ENCODE assay signal across 15 cellular contexts in genomic region chr2:26630669-26631360, GRCh38. TPM values are rescaled to one million over a fixed set of nuclear protein-coding genes. Genes with fewer than 3 reads are reported as not detected.
DNase-seq lines count a peak whose midpoint lies in the region; ATAC-seq and TF ChIP-seq lines count a peak whose summit lies in the region.
"Had no signal": no experiment of that assay in that cellular context is flagged by ENCODE, and none has a peak within 500 bp of the region (broad histone marks: within the 10 kb centered on the region; RNA-seq: fewer than 3 reads in every experiment).

No MANE protein-coding gene starts in this region.

- peak overlapping the region; percentile 26 for H2AK5ac ChIP-seq in trophoblast cell (ENCODE audit: low read length)

- no peak overlapping the region for H3K18ac ChIP-seq in trophoblast cell (ENCODE audit: low read length)

- no peak overlapping the region for H4K12ac ChIP-seq in trophoblast cell (ENCODE audit: low read depth, low read length)

- H3K4ac ChIP-seq in trophoblast cell (ENCODE audit: low read depth, low read length) = no peak overlapping the region

- H3K27ac Mint-ChIP-seq in osteocyte (ENCODE audit: unreplicated experiment) = no peak overlapping the region
- no peak overlapping the region for H3K27ac Mint-ChIP-seq in CD8-positive, alpha-beta T cell

- peaks cover 17% of the 10 kb centered on the region for H3K27me3 Mint-ChIP-seq in osteocyte (ENCODE audit: unreplicated experiment)
- peaks cover 8% of the 10 kb centered on the region for H3K27me3 Mint-ChIP-seq in CD8-positive, alpha-beta T cell (ENCODE audit: low read depth)

- no peak overlapping the region for H3K4me3 Mint-ChIP-seq in osteocyte (ENCODE audit: unreplicated experiment)
- H3K4me3 Mint-ChIP-seq in CD8-positive, alpha-beta T cell = no peak overlapping the region

- DNase-seq in Daoy (ENCODE audit: low read depth) = peak; percentile 69
- peak; percentile 87 for DNase-seq in M059J (ENCODE audit: low read depth)
- DNase-seq in fibroblast of pulmonary artery (ENCODE audit: low read depth) = peak; percentile 10
- DNase-seq in trophoblast cell = no peak
- no peak for DNase-seq in osteocyte (ENCODE audit: extremely low spot score, unreplicated experiment)
- DNase-seq in CD8-positive, alpha-beta T cell = no peak
- DNase-seq in NCI-H510A treated with DMSO at 0.1 percent for 48 hours (lab: John Stamatoyannopoulos, UW) = no peak
- DNase-seq: activated CD4-positive, CD25-positive, alpha-beta regulatory T cell treated with anti-CD3 and anti-CD28 coated beads, Interleukin-2, amount 50 U/mL, for 72 hours; NCI-H1092 treated with DMSO at 0.1 percent for 48 hours; NCI-H524 treated with DMSO at 0.1 percent for 48 hours; stimulated activated CD4-positive, alpha-beta T cell treated with anti-CD3 and anti-CD28 coated beads, Interleukin-15, amount 100 ng/mL, for 24 hours had no signal

- H3K4me3 ChIP-seq in fibroblast of pulmonary artery (replicated peaks; ENCODE audit: low read depth, low read length) (no peak overlapping the region), trophoblast cell (ENCODE audit: low read depth, low read length) (no peak overlapping the region)
- no peak overlapping the region for H3K4me3 ChIP-seq in CD8-positive, alpha-beta T cell (ENCODE audit: low read depth, low read length)
- H3K4me3 ChIP-seq: cardiac muscle cell, SK-N-MC had no signal

- no peaks in the 10 kb centered on the region for H3K36me3 Mint-ChIP-seq in osteocyte (ENCODE audit: unreplicated experiment)
- H3K36me3 Mint-ChIP-seq in CD8-positive, alpha-beta T cell = no peaks in the 10 kb centered on the region

- H2BK12ac ChIP-seq in trophoblast cell (ENCODE audit: low read length) = peak overlapping the region; percentile 17

- ATAC-seq in CD8-positive, alpha-beta T cell = no peak
- no peak for ATAC-seq in GM18868 (IDR thresholded peaks at IDR 0.05; ENCODE audit: unreplicated experiment)

- H3K9me3 ChIP-seq in trophoblast cell (ENCODE audit: insufficient read depth, low read depth, low read length) = no peaks in the 10 kb centered on the region
- no peaks in the 10 kb centered on the region for H3K9me3 ChIP-seq in CD8-positive, alpha-beta T cell (ENCODE audit: low read length)

- no peaks in the 10 kb centered on the region for H3K79me2 ChIP-seq in trophoblast cell (ENCODE audit: control insufficient read depth, insufficient read depth, low read length, poor library complexity)

- CTCF ChIA-PET in CD8-positive, alpha-beta T cell (lab: Charles Lee) = no interaction called here

- peaks cover 6% of the 10 kb centered on the region for H3K4me1 Mint-ChIP-seq in osteocyte (ENCODE audit: unreplicated experiment)
- H3K4me1 Mint-ChIP-seq in CD8-positive, alpha-beta T cell (ENCODE audit: low read depth) = no peaks in the 10 kb centered on the region

- H2BK120ac ChIP-seq in trophoblast cell (ENCODE audit: insufficient read depth, low read length, poor library complexity) = peak overlapping the region; percentile 35

- no peak overlapping the region for H2AFZ ChIP-seq in trophoblast cell (ENCODE audit: insufficient read depth, low read length, poor library complexity)

- no peaks in the 10 kb centered on the region for H3K27me3 ChIP-seq in trophoblast cell (ENCODE audit: insufficient read depth, low read length)
- H3K27me3 ChIP-seq in CD8-positive, alpha-beta T cell (ENCODE audit: insufficient read depth, low read length) = no peaks in the 10 kb centered on the region
- H3K27me3 ChIP-seq: cardiac muscle cell had no signal

- no CpG with 5 or more reads among the region's 10 CpGs for WGBS in trophoblast cell (ENCODE audit: extremely low coverage, insufficient coverage, insufficient read length)

- H2BK5ac ChIP-seq in trophoblast cell (ENCODE audit: low read depth, low read length, poor library complexity) = no peak overlapping the region

- peaks cover 3% of the 10 kb centered on the region for H3K79me1 ChIP-seq in trophoblast cell (ENCODE audit: low read length)

- H4K91ac ChIP-seq in trophoblast cell (ENCODE audit: low read depth, low read length) = peak overlapping the region; percentile 6

- no peaks in the 10 kb centered on the region for H3K36me3 ChIP-seq in trophoblast cell (ENCODE audit: control insufficient read depth in 1 of 2, insufficient read depth in 2 of 2, low read length in 2 of 2)
- H3K36me3 ChIP-seq in CD8-positive, alpha-beta T cell (ENCODE audit: insufficient read depth, low read length) = no peaks in the 10 kb centered on the region
- H3K36me3 ChIP-seq: cardiac muscle cell had no signal

- no peak overlapping the region for H3K14ac ChIP-seq in trophoblast cell (ENCODE audit: low read length)

- intact Hi-C loops in CD8-positive, alpha-beta T cell (cut with DNase I, micrococcal nuclease) = no loop called here

- H3K9me3 Mint-ChIP-seq in osteocyte (ENCODE audit: unreplicated experiment) = no peaks in the 10 kb centered on the region
- no peaks in the 10 kb centered on the region for H3K9me3 Mint-ChIP-seq in CD8-positive, alpha-beta T cell

- H3K4me1 ChIP-seq in trophoblast cell (ENCODE audit: control insufficient read depth in 1 of 2, insufficient read depth in 2 of 2, low read length in 2 of 2) = peaks cover 3 to 12% of the 10 kb centered on the region in 2 experiments
- H3K4me1 ChIP-seq in CD8-positive, alpha-beta T cell (ENCODE audit: insufficient read depth, low read length) = no peaks in the 10 kb centered on the region

- no peak for TF ChIP-seq CTCF in fibroblast of pulmonary artery (IDR thresholded peaks at IDR 0.05; ENCODE audit: low read length, missing control alignments)
- no peak for TF ChIP-seq CTCF in osteocyte (IDR thresholded peaks at IDR 0.05)
- no peak for TF ChIP-seq CTCF in CD8-positive, alpha-beta T cell (IDR thresholded peaks at IDR 0.05)

- H4K8ac ChIP-seq in trophoblast cell (ENCODE audit: low read depth, low read length) = peak overlapping the region; percentile 23

- no peak overlapping the region for H3K9ac ChIP-seq in trophoblast cell (ENCODE audit: low read length)

- POLR2A ChIA-PET in CD8-positive, alpha-beta T cell (lab: Charles Lee) = no interaction called here

- no peak overlapping the region for H3K23ac ChIP-seq in trophoblast cell (ENCODE audit: low read length)

- H3K27ac ChIP-seq in trophoblast cell (ENCODE audit: low read depth, low read length) = no peak overlapping the region
- H3K27ac ChIP-seq in CD8-positive, alpha-beta T cell (ENCODE audit: low read depth, low read length) = no peak overlapping the region
- H3K27ac ChIP-seq: cardiac muscle cell, SK-N-MC had no signal

- no peak overlapping the region for H3K4me2 ChIP-seq in trophoblast cell (ENCODE audit: low read length)

RNA-seq across cellular contexts. Expression of gene CIB4, which starts 10.4 kb away (rescaled TPM):
- total RNA-seq in Daoy (2014; rRNA removed; shearing (Covaris generic)) = not detected in 2 replicates
- total RNA-seq in M059J (2014; rRNA removed; shearing (Covaris generic)) = not detected in 2 replicates
- polyA plus RNA-seq in trophoblast cell (2013) = 0.07 and 0.14 TPM in 2 replicates
- not detected in 2 replicates for total RNA-seq in osteocyte
- not detected for total RNA-seq in CD8-positive, alpha-beta T cell
- total RNA-seq: cardiac muscle cell had no signal
- polyA plus RNA-seq: cardiac muscle cell, esophagus had no signal

Comparison
In these comparisons a context has a peak if more than half of its experiments do, and no peak if none do; other contexts are left out.
1. DNase-seq: peak in Daoy (single experiment), M059J (single experiment) and fibroblast of pulmonary artery (single experiment); none in trophoblast cell (0 of 2), osteocyte (single experiment), CD8-positive, alpha-beta T cell (0 of 7) and NCI-H510A treated with DMSO at 0.1 percent for 48 hours (single experiment).